In genomic region chr17:60390881-60391418, GRCh38 we compare ENCODE assay signal across 1 cellular context.
TF ChIP-seq lines count a peak whose summit lies in the region.

No MANE protein-coding gene starts in this region.

TF ChIP-seq in SK-N-SH treated with all-trans-retinoic acid at 6 μM for 48 hours, 23 proteins besides CTCF, POLR2A, EP300 and RAD21 (continued from another document):
- TF ChIP-seq PATZ1 (CRISPR knock-in tag; IDR thresholded peaks at IDR 0.05; ENCODE audit: borderline replicate concordance) = no peak
